15 cellular contexts compared by ENCODE assay signal in the genomic region with DNA sequence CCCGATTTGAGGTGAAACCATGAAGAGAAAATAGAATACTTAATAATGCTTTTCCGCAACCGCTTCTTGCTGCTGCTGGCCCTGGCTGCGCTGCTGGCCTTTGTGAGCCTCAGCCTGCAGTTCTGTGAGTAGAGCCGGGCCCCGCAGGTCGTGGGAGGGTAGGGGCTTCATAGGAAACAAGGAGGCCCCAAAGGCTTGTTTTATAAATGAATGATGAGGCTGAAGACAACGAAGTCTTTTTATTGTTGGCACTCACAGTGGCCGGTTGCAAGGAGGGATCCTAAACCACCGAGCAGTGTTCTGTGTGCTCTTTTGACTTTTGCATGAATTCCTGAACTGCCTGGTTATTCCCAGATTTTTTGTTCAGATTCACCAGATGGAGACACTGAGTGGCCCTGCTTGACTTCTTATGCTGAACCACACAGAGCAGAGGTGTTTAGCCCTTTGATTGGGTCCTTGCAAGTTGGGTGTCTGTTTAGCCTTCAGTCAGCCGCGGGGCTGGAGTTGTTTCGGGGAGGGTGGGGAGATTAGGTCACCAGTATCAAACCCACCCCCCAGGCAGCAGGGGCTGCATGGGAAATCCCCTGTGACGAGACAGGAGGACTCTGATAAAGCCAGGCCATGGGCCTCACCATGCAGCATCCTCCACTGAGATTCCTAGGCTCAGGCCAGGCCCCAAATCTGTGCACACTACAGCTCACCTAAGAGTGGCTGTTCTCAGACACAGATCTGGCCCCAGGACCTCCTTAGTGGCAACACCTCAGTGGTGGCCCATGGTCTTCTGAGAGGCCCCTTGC.
"Had no signal": no experiment of that assay in that cellular context is flagged by ENCODE, and none has a peak within 500 bp of the region (broad histone marks: within the 10 kb centered on the region; RNA-seq: fewer than 3 reads in every experiment).

No MANE protein-coding gene starts in this region.

- H3K4me1 ChIP-seq: suprapubic skin had no signal

- H3K27ac ChIP-seq: brain microvascular endothelial cell, gastrocnemius medialis, heart right ventricle, suprapubic skin had no signal

- H3K27me3 ChIP-seq: brain microvascular endothelial cell, gastrocnemius medialis, heart right ventricle, suprapubic skin had no signal

- H3K4me3 Mint-ChIP-seq: activated naive CD4-positive, alpha-beta T cell treated with anti-CD3 and anti-CD28 coated beads, Interleukin-2, amount 50 U/mL, for 24 hours; stimulated activated naive CD8-positive, alpha-beta T cell treated with anti-CD3 and anti-CD28 coated beads, Interleukin-15, Interleukin-2, amounts not matched to agents 100 ng/mL and 50 ng/mL, for 24 hours had no signal

- ATAC-seq: gastrocnemius medialis, heart right ventricle, SK-N-SH treated with all-trans-retinoic acid at 6 μM for 48 hours had no signal

- H3K4me3 ChIP-seq: gastrocnemius medialis, heart right ventricle, suprapubic skin had no signal

- H3K27me3 Mint-ChIP-seq: activated naive CD4-positive, alpha-beta T cell treated with anti-CD3 and anti-CD28 coated beads, Interleukin-2, amount 50 U/mL, for 24 hours; stimulated activated naive CD8-positive, alpha-beta T cell treated with anti-CD3 and anti-CD28 coated beads, Interleukin-15, Interleukin-2, amounts not matched to agents 100 ng/mL and 50 ng/mL, for 24 hours had no signal

- H3K9me3 Mint-ChIP-seq: activated naive CD4-positive, alpha-beta T cell treated with anti-CD3 and anti-CD28 coated beads, Interleukin-2, amount 50 U/mL, for 24 hours; stimulated activated naive CD8-positive, alpha-beta T cell treated with anti-CD3 and anti-CD28 coated beads, Interleukin-15, Interleukin-2, amounts not matched to agents 100 ng/mL and 50 ng/mL, for 24 hours had no signal

- H3K36me3 ChIP-seq: brain microvascular endothelial cell, gastrocnemius medialis had no signal

- DNase-seq: activated CD4-positive, CD25-positive, alpha-beta regulatory T cell treated with anti-CD3 and anti-CD28 coated beads, Interleukin-2, amount 50 U/mL, for 72 hours; activated effector memory CD4-positive, alpha-beta T cell treated with anti-CD3 and anti-CD28 coated beads, Interleukin-2, amount 50 U/mL, for 16 hours; amniotic stem cell; brain microvascular endothelial cell; dermis blood vessel endothelial cell; gastrocnemius medialis; heart right ventricle; stimulated activated CD4-positive, alpha-beta T cell treated with anti-CD3 and anti-CD28 coated beads, Interleukin-15, amount 100 ng/mL, for 24 hours; stimulated activated CD4-positive, alpha-beta T cell treated with anti-CD3 and anti-CD28 coated beads, Interleukin-4, amount 100 ng/mL, for 1 hour; T-helper 1 cell; T1000 had no signal

- H3K27ac Mint-ChIP-seq: activated naive CD4-positive, alpha-beta T cell treated with anti-CD3 and anti-CD28 coated beads, Interleukin-2, amount 50 U/mL, for 24 hours; stimulated activated naive CD8-positive, alpha-beta T cell treated with anti-CD3 and anti-CD28 coated beads, Interleukin-15, Interleukin-2, amounts not matched to agents 100 ng/mL and 50 ng/mL, for 24 hours had no signal
